Comparison of ENCODE assay signal across 22 cellular contexts in genomic region chr9:18936094-18936871, GRCh38.
"Had no signal": no experiment of that assay in that cellular context is flagged by ENCODE, and none has a peak within 500 bp of the region (broad histone marks: within the 10 kb centered on the region; RNA-seq: fewer than 3 reads in every experiment).

No MANE protein-coding gene starts in this region.

- H3K4me1 ChIP-seq: esophagus squamous epithelium, prostate gland, sigmoid colon, tibial nerve, upper lobe of right lung, uterus had no signal

- FAIRE-seq: endothelial cell of umbilical vein, frontal cortex, keratinocyte had no signal

- H3K36me3 ChIP-seq: esophagus squamous epithelium, prostate gland, sigmoid colon, thoracic aorta, tibial nerve, upper lobe of right lung, uterus had no signal

- H3K9me3 ChIP-seq: esophagus squamous epithelium, mucosa of descending colon, prostate gland, sigmoid colon, thoracic aorta, tibial nerve, upper lobe of right lung, uterus had no signal

- H3K4me3 ChIP-seq: coronary artery, esophagus squamous epithelium, lung, mucosa of descending colon, prostate gland, sigmoid colon, thoracic aorta, tibial nerve, upper lobe of right lung, uterus had no signal

- H3K27me3 ChIP-seq: esophagus squamous epithelium, sigmoid colon, tibial nerve, upper lobe of right lung, uterus had no signal

- DNase-seq: dermis blood vessel endothelial cell; effector memory CD4-positive, alpha-beta T cell; erythroblast; esophagus squamous epithelium; head of caudate nucleus; mucosa of descending colon; naive B cell; right cardiac atrium; sigmoid colon; stimulated activated CD4-positive, alpha-beta T cell treated with anti-CD3 and anti-CD28 coated beads, Interleukin-2, amount 100 ng/mL, for 24 hours; stimulated activated CD4-positive, alpha-beta T cell treated with anti-CD3 and anti-CD28 coated beads, Interleukin-4, amount 100 ng/mL, for 24 hours; stimulated activated naive CD8-positive, alpha-beta T cell treated with anti-CD3 and anti-CD28 coated beads, Interleukin-15, Interleukin-2, amounts not matched to agents 100 U/mL and 50 U/mL, for 24 hours; upper lobe of right lung; uterus had no signal

- H3K27ac ChIP-seq: coronary artery, esophagus squamous epithelium, prostate gland, sigmoid colon, thoracic aorta, tibial nerve, upper lobe of right lung, uterus had no signal
